Comparison of ENCODE assay signal across 1 cellular context in genomic region chr1:161046574-161047167, GRCh38.
TF ChIP-seq lines count a peak whose summit lies in the region.

No MANE protein-coding gene starts in this region.

TF ChIP-seq in HepG2, 621 proteins besides CTCF, POLR2A, EP300 and RAD21:
- TF ChIP-seq ZNF710 (CRISPR knock-in tag; IDR thresholded peaks at IDR 0.05; ENCODE audit: borderline replicate concordance) (no peak), FOXA1 (IDR thresholded peaks at IDR 0.05) (no peak), FOXA1 (CRISPR knock-in tag; IDR thresholded peaks at IDR 0.05) (no peak), MTF1 (CRISPR knock-in tag; IDR thresholded peaks at IDR 0.05) (no peak), ZNF12 (CRISPR knock-in tag; IDR thresholded peaks at IDR 0.05) (no peak), KLF11 (CRISPR knock-in tag; IDR thresholded peaks at IDR 0.05) (no peak), ZNF589 (CRISPR knock-in tag; conservative IDR thresholded peaks at IDR 0.05) (no peak), SIX1 (CRISPR knock-in tag; IDR thresholded peaks at IDR 0.05; ENCODE audit: borderline replicate concordance) (no peak), MTA3 (CRISPR knock-in tag; IDR thresholded peaks at IDR 0.05) (no peak), ZNF761 (CRISPR knock-in tag; conservative IDR thresholded peaks at IDR 0.05) (no peak), ZNF282 (IDR thresholded peaks at IDR 0.05; ENCODE audit: partially characterized antibody) (no peak), MYC (CRISPR knock-in tag; IDR thresholded peaks at IDR 0.05; ENCODE audit: borderline replicate concordance) (no peak), ZFYVE20 (CRISPR knock-in tag; IDR thresholded peaks at IDR 0.05; ENCODE audit: borderline replicate concordance, low read depth) (no peak), ZNF670 (CRISPR knock-in tag; IDR thresholded peaks at IDR 0.05; ENCODE audit: borderline replicate concordance) (no peak)
